ENCODE assay signal across 1 cellular context in the genomic region with DNA sequence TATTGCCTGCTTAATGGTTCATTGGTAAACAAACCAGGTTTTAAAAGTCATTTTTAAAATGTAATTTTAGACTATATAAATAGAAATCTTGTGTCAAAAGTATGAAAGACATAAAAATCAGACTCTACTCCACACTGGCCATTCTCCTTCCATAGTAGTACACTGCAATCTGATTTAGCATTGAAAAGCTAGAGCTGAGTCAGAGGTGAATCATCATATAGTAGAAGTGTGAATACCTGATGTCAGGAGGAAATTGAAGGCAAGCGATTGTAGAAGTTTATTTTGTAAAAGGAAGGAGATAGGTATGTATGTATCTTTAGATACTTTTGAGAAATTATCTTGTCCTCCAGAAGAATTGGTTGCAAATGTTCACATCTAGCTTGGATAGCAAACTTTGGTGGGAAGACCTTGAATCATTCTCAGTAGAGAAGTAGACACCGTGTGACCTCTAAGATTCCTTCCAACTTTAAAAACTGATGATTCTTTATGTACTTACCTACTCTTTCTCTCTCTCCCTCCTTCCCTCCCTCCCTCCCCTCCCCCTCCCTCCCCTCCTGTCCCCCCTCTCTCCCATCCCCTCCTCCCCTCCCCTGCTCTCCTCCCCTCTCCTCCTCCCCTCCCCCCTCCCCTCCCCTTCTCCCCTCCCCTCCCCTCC.
TF ChIP-seq lines count a peak whose summit lies in the region.

No MANE protein-coding gene starts in this region.

TF ChIP-seq in HEK293, 187 proteins besides CTCF, POLR2A, EP300 and RAD21 (continued from another document):
- TF ChIP-seq, protein P1, sequence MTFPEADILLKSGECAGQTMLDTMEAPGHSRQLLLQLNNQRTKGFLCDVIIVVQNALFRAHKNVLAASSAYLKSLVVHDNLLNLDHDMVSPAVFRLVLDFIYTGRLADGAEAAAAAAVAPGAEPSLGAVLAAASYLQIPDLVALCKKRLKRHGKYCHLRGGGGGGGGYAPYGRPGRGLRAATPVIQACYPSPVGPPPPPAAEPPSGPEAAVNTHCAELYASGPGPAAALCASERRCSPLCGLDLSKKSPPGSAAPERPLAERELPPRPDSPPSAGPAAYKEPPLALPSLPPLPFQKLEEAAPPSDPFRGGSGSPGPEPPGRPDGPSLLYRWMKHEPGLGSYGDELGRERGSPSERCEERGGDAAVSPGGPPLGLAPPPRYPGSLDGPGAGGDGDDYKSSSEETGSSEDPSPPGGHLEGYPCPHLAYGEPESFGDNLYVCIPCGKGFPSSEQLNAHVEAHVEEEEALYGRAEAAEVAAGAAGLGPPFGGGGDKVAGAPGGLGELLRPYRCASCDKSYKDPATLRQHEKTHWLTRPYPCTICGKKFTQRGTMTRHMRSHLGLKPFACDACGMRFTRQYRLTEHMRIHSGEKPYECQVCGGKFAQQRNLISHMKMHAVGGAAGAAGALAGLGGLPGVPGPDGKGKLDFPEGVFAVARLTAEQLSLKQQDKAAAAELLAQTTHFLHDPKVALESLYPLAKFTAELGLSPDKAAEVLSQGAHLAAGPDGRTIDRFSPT (tag by site-specific recombination; IDR thresholded peaks at IDR 0.05) = no peak
- no peak for TF ChIP-seq ZBTB49 (tag by site-specific recombination; IDR thresholded peaks at IDR 0.05; ENCODE audit: low read depth)
- TF ChIP-seq ZNF571 (tag by site-specific recombination; IDR thresholded peaks at IDR 0.05) = no peak
- TF ChIP-seq, protein P2, sequence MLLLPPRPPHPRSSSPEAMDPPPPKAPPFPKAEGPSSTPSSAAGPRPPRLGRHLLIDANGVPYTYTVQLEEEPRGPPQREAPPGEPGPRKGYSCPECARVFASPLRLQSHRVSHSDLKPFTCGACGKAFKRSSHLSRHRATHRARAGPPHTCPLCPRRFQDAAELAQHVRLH (tag by site-specific recombination; IDR thresholded peaks at IDR 0.05) = no peak
- no peak for TF ChIP-seq ZNF324 (tag by site-specific recombination; IDR thresholded peaks at IDR 0.05)
- TF ChIP-seq ZNF544 (tag by site-specific recombination; IDR thresholded peaks at IDR 0.05) = no peak
